Comparison of ENCODE assay signal across 1 cellular context in the genomic region with DNA sequence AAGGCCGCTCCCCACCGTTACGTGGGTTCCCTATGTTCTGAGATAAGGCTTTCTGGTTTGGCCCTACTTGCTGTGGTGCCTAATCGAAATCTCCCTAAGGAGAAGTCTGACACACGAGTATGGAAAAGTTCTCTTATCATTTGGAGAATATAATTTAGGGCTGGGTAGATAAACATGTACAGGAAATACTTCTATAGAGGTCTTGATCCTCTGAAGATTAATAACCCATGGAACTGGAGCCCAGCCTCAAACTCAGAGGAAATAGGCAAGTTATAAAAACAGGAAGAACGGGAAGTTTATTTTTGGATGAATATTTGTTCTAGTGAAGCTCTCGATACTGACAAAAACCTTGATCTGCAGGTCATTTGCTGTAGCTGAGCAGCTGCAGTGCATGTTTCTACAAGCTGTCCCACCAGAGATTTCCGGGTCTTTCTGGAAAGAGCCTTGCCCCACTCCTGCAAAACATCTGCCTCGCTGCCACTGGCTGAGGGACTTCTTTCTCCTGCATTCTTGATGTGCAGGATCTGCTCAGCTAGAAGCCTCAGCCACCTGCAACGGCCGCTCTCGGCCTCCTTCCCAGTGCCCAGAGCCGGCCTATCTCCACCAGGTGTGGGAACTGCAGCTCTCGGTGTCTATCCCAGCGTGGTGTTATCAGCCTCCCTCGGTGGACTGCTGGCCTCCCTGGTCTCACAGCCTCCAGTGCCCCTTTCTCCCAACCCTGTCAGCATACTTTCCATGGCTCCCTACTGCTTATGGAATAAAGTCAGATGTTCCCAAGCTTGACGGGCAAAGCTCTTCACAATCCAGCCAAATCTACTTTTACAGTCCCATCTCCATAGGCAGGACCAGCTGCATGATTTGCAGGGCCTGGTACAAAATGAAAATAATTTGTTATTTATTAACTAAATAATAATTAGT.
TF ChIP-seq lines count a peak whose summit lies in the region.

No MANE protein-coding gene starts in this region.

TF ChIP-seq in HEK293, 187 proteins besides CTCF, POLR2A, EP300 and RAD21:
- peak; percentile 48; the same call in 1 of the 2 replicates for TF ChIP-seq ZIC2 (tag by site-specific recombination; IDR thresholded peaks at IDR 0.05)
- TF ChIP-seq, protein P1, sequence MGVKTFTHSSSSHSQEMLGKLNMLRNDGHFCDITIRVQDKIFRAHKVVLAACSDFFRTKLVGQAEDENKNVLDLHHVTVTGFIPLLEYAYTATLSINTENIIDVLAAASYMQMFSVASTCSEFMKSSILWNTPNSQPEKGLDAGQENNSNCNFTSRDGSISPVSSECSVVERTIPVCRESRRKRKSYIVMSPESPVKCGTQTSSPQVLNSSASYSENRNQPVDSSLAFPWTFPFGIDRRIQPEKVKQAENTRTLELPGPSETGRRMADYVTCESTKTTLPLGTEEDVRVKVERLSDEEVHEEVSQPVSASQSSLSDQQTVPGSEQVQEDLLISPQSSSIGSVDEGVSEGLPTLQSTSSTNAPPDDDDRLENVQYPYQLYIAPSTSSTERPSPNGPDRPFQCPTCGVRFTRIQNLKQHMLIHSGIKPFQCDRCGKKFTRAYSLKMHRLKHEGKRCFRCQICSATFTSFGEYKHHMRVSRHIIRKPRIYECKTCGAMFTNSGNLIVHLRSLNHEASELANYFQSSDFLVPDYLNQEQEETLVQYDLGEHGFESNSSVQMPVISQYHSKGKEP (tag by site-specific recombination; IDR thresholded peaks at IDR 0.05), result no peak
- no peak for TF ChIP-seq SCRT2 (tag by site-specific recombination; IDR thresholded peaks at IDR 0.05)
- no peak for TF ChIP-seq SALL2 (tag by site-specific recombination; IDR thresholded peaks at IDR 0.05; ENCODE audit: borderline replicate concordance)
- no peak for TF ChIP-seq ZNF248 (tag by site-specific recombination; IDR thresholded peaks at IDR 0.05)
- TF ChIP-seq, protein P2, sequence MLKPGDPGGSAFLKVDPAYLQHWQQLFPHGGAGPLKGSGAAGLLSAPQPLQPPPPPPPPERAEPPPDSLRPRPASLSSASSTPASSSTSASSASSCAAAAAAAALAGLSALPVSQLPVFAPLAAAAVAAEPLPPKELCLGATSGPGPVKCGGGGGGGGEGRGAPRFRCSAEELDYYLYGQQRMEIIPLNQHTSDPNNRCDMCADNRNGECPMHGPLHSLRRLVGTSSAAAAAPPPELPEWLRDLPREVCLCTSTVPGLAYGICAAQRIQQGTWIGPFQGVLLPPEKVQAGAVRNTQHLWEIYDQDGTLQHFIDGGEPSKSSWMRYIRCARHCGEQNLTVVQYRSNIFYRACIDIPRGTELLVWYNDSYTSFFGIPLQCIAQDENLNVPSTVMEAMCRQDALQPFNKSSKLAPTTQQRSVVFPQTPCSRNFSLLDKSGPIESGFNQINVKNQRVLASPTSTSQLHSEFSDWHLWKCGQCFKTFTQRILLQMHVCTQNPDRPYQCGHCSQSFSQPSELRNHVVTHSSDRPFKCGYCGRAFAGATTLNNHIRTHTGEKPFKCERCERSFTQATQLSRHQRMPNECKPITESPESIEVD (tag by site-specific recombination; IDR thresholded peaks at IDR 0.05), result peak; percentile 69
- TF ChIP-seq ZNF16 (tag by site-specific recombination; IDR thresholded peaks at IDR 0.05; ENCODE audit: low read depth), result peak; percentile 66
- 0 out of 2 replicates have a peak, but pooled peaks have one; percentile 22 for TF ChIP-seq ZNF600 (tag by site-specific recombination; IDR thresholded peaks at IDR 0.05)
- no peak for TF ChIP-seq ZNF560 (tag by site-specific recombination; IDR thresholded peaks at IDR 0.05; ENCODE audit: borderline replicate concordance)
- no peak for TF ChIP-seq ZSCAN16 (tag by site-specific recombination; IDR thresholded peaks at IDR 0.05)
- TF ChIP-seq GLI4 (tag by site-specific recombination; IDR thresholded peaks at IDR 0.05), result no peak
